10 cellular contexts compared by ENCODE assay signal in genomic region chr17:29625037-29625750, GRCh38. TPM values are rescaled to one million over a fixed set of nuclear protein-coding genes. Genes with fewer than 3 reads are reported as not detected.
A peak's percentile ranks its signal among the peaks of the same experiment; 100 is the strongest.
DNase-seq lines count a peak whose midpoint lies in the region; ATAC-seq lines count a peak whose summit lies in the region.
"Had no signal": no experiment of that assay in that cellular context is flagged by ENCODE, and none has a peak within 500 bp of the region (broad histone marks: within the 10 kb centered on the region; RNA-seq: fewer than 3 reads in every experiment).

No MANE protein-coding gene starts in this region.

- peaks cover 78% of the 10 kb centered on the region for H3K4me1 Mint-ChIP-seq in activated naive CD4-positive, alpha-beta T cell treated with anti-CD3 and anti-CD28 coated beads for 36 hours (ENCODE audit: low read depth)

- H3K36me3 Mint-ChIP-seq in activated naive CD4-positive, alpha-beta T cell treated with anti-CD3 and anti-CD28 coated beads for 36 hours (ENCODE audit: low read depth): peaks cover 7% of the 10 kb centered on the region

- H3K27ac Mint-ChIP-seq in activated naive CD4-positive, alpha-beta T cell treated with anti-CD3 and anti-CD28 coated beads for 36 hours: peak overlapping the region; percentile 96

- no peaks in the 10 kb centered on the region for H3K9me3 Mint-ChIP-seq in activated naive CD4-positive, alpha-beta T cell treated with anti-CD3 and anti-CD28 coated beads for 36 hours

- intact Hi-C loops in activated naive CD4-positive, alpha-beta T cell treated with anti-CD3 and anti-CD28 coated beads for 36 hours (cut with micrococcal nuclease): no loop called here
- intact Hi-C loops in Right ventricle myocardium superior (cut with DNase I): no loop called here

- CTCF ChIA-PET in activated naive CD4-positive, alpha-beta T cell treated with anti-CD3 and anti-CD28 coated beads for 36 hours (lab: Charles Lee): interaction anchor here (0.6 to 3.6 kb wide), 10 partner anchors 8 to 502 kb away, joined by 3 to 16 read pairs (median 4); no protein-coding TSS in a partner anchor

- H3K27me3 Mint-ChIP-seq in activated naive CD4-positive, alpha-beta T cell treated with anti-CD3 and anti-CD28 coated beads for 36 hours (ENCODE audit: low read depth): no peaks in the 10 kb centered on the region

- DNase-seq in activated naive CD4-positive, alpha-beta T cell treated with anti-CD3 and anti-CD28 coated beads for 36 hours: peak; percentile 60
- no peak for DNase-seq in activated naive CD4-positive, alpha-beta T cell treated with anti-CD3 and anti-CD28 coated beads, Interleukin-2, amount 50 U/mL, for 16 hours
- DNase-seq in SW480 (ENCODE audit: low spot score) (peak; percentile 37), Right ventricle myocardium superior (no peak), superior temporal gyrus (ENCODE audit: extremely low spot score) (peak; percentile 83), GM19240 (ENCODE audit: insufficient read length, low spot score) (no peak)
- no peak for DNase-seq in NK-92 treated with Interleukin-12 subunit alpha and Interleukin-12 subunit beta, amount 100 ng/mL, for 24 hours (lab: John Stamatoyannopoulos, UW)
- DNase-seq: activated CD4-positive, CD25-positive, alpha-beta regulatory T cell treated with anti-CD3 and anti-CD28 coated beads, Interleukin-2, amount 50 U/mL, for 72 hours; erythroblast had no signal

- ATAC-seq in Right ventricle myocardium superior (ENCODE audit: poor library complexity) (peak; percentile 35), GM18520 (IDR thresholded peaks at IDR 0.05; ENCODE audit: unreplicated experiment) (no peak)

- H3K4me3 Mint-ChIP-seq in activated naive CD4-positive, alpha-beta T cell treated with anti-CD3 and anti-CD28 coated beads for 36 hours: no peak overlapping the region

RNA-seq across cellular contexts. Expression of gene CORO6, which starts 2.5 kb away (rescaled TPM):
- total RNA-seq in activated naive CD4-positive, alpha-beta T cell treated with anti-CD3 and anti-CD28 coated beads for 36 hours: 10 to 100 TPM; 24.8 to 27.3 TPM
- 83.6 TPM for total RNA-seq in Right ventricle myocardium superior

RNA-seq across cellular contexts. Expression of gene ANKRD13B, which starts 32.3 kb away (rescaled TPM):
- 10 to 100 TPM; 14.1 to 14.6 TPM for total RNA-seq in activated naive CD4-positive, alpha-beta T cell treated with anti-CD3 and anti-CD28 coated beads for 36 hours
- 9.3 TPM for total RNA-seq in Right ventricle myocardium superior

RNA-seq across cellular contexts. Expression of gene GIT1, which starts 35.7 kb away (rescaled TPM):
- total RNA-seq in activated naive CD4-positive, alpha-beta T cell treated with anti-CD3 and anti-CD28 coated beads for 36 hours: 10 to 100 TPM; 35.5 to 37.5 TPM
- total RNA-seq in Right ventricle myocardium superior: 28.5 TPM

RNA-seq across cellular contexts. Expression of gene TP53I13, which starts 56.7 kb away (rescaled TPM):
- 10 to 100 TPM; 30.9 to 37.2 TPM for total RNA-seq in activated naive CD4-positive, alpha-beta T cell treated with anti-CD3 and anti-CD28 coated beads for 36 hours
- 39.2 TPM for total RNA-seq in Right ventricle myocardium superior

RNA-seq across cellular contexts. Expression of gene ABHD15, which starts 58.4 kb away (rescaled TPM):
- total RNA-seq in activated naive CD4-positive, alpha-beta T cell treated with anti-CD3 and anti-CD28 coated beads for 36 hours: 1 to 10 TPM; 3.7 to 4.0 TPM
- total RNA-seq in Right ventricle myocardium superior: 7.0 TPM

Comparison
In these comparisons a context has a peak if more than half of its experiments do, and no peak if none do; other contexts are left out.
1. DNase-seq: peak in activated naive CD4-positive, alpha-beta T cell treated with anti-CD3 and anti-CD28 coated beads for 36 hours (single experiment), SW480 (single experiment) and superior temporal gyrus (single experiment); none in activated naive CD4-positive, alpha-beta T cell treated with anti-CD3 and anti-CD28 coated beads, Interleukin-2, amount 50 U/mL, for 16 hours (single experiment), Right ventricle myocardium superior (single experiment), GM19240 (single experiment) and NK-92 treated with Interleukin-12 subunit alpha and Interleukin-12 subunit beta, amount 100 ng/mL, for 24 hours (single experiment).